ENCODE assay signal across 15 cellular contexts in the genomic region with DNA sequence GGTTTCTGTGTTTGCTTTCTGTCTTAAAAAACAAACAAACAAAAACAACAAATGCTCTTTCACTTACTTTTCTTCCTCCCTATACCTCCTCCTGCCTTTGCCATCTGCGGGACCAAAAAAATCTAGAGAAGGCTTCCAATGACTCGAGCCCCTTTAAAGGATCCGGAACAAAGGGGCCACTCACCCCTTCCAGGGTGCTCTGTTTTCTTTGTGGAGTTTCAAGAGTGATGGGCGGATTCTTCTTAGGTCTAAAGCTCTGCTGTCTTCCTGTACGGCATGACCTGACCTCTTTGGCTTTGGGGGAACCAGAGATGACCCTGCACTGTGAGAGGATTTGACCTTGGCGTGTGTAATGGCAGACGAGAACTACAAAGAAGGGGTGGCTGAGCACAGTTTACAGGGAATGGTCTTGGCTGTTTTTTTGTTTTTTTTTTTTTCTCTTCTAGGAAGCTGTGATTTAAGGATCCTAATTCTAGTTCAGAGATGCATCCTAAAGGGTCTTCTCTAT.
"Had no signal": no experiment of that assay in that cellular context is flagged by ENCODE, and none has a peak within 500 bp of the region (broad histone marks: within the 10 kb centered on the region; RNA-seq: fewer than 3 reads in every experiment).

No MANE protein-coding gene starts in this region.

- H3K27ac Mint-ChIP-seq: activated B cell treated with CpG ODN at 0.5 μM for 24 hours; activated CD4-positive, alpha-beta T cell treated with anti-CD3 and anti-CD28 coated beads, Interleukin-2, amount 10 ng/mL, durations not matched to agents 7 days and 5 days; activated naive CD4-positive, alpha-beta T cell treated with anti-CD3 and anti-CD28 coated beads for 36 hours; activated naive CD8-positive, alpha-beta T cell treated with anti-CD3 and anti-CD28 coated beads, Interleukin-2, amount 50 U/mL, for 24 hours; activated T-helper 1 cell treated with anti-CD3 and anti-CD28 coated beads, Interleukin-12 subunit alpha, Interleukin-12 subunit beta, Interleukin-2, Interleukin-4 antibody, amounts not matched to agents 30 ng/mL and 10 ng/mL and 1 ng/mL, durations not matched to agents 14 hours and 24 hours and 36 hours; memory B cell; natural killer cell had no signal

- DNase-seq: activated B cell treated with CpG ODN at 0.5 μM for 24 hours; activated CD4-positive, alpha-beta T cell treated with anti-CD3 and anti-CD28 coated beads, Interleukin-2, amount 10 ng/mL, durations not matched to agents 7 days and 5 days; activated CD8-positive, alpha-beta memory T cell treated with anti-CD3 and anti-CD28 coated beads for 24 hours; activated naive CD4-positive, alpha-beta T cell treated with anti-CD3 and anti-CD28 coated beads for 36 hours; activated naive CD8-positive, alpha-beta T cell treated with anti-CD3 and anti-CD28 coated beads, Interleukin-2, amount 50 U/mL, for 24 hours; dermis blood vessel endothelial cell; effector memory CD8-positive, alpha-beta T cell; natural killer cell; sigmoid colon; spleen; stomach; testis had no signal

- ATAC-seq: activated naive CD8-positive, alpha-beta T cell treated with anti-CD3 and anti-CD28 coated beads, Interleukin-2, amount 50 U/mL, for 24 hours; effector memory CD8-positive, alpha-beta T cell; left lobe of liver; natural killer cell had no signal

- H3K27me3 Mint-ChIP-seq: activated naive CD8-positive, alpha-beta T cell treated with anti-CD3 and anti-CD28 coated beads, Interleukin-2, amount 50 U/mL, for 24 hours; effector memory CD8-positive, alpha-beta T cell had no signal

- H3K4me3 Mint-ChIP-seq: activated B cell treated with CpG ODN at 0.5 μM for 24 hours; activated CD4-positive, alpha-beta T cell treated with anti-CD3 and anti-CD28 coated beads, Interleukin-2, amount 10 ng/mL, durations not matched to agents 7 days and 5 days; activated naive CD4-positive, alpha-beta T cell treated with anti-CD3 and anti-CD28 coated beads for 36 hours; activated naive CD8-positive, alpha-beta T cell treated with anti-CD3 and anti-CD28 coated beads, Interleukin-2, amount 50 U/mL, for 24 hours; activated T-helper 1 cell treated with anti-CD3 and anti-CD28 coated beads, Interleukin-12 subunit alpha, Interleukin-12 subunit beta, Interleukin-2, Interleukin-4 antibody, amounts not matched to agents 30 ng/mL and 10 ng/mL and 1 ng/mL, durations not matched to agents 14 hours and 24 hours and 36 hours; effector memory CD8-positive, alpha-beta T cell; memory B cell; natural killer cell had no signal

- H3K4me1 Mint-ChIP-seq: natural killer cell had no signal

- H3K9me3 Mint-ChIP-seq: activated B cell treated with CpG ODN at 0.5 μM for 24 hours; activated CD4-positive, alpha-beta T cell treated with anti-CD3 and anti-CD28 coated beads, Interleukin-2, amount 10 ng/mL, durations not matched to agents 7 days and 5 days; activated naive CD4-positive, alpha-beta T cell treated with anti-CD3 and anti-CD28 coated beads for 36 hours; activated naive CD8-positive, alpha-beta T cell treated with anti-CD3 and anti-CD28 coated beads, Interleukin-2, amount 50 U/mL, for 24 hours; effector memory CD8-positive, alpha-beta T cell; natural killer cell had no signal
